In the genomic region with DNA sequence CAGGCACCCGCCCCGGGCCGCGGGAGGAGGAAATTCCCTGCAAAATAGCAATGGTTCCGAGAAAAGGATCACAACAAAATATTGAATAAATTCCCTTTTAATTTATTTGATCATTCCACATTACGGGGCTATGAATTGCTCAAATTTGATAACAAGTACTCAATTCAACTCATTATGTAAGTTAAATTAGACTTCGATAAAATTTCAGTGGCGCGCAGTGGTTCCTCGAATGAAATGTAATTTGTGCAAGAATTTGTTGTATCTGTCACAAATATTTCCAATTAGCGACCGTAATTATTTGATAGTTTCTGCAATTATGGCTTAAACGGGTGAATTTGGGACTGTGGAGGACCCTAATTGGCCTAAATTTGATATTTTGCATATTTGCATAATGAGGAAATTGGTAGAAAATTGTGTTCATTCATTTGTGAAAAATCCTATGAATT, we compare ENCODE assay signal across 1 cellular context.
TF ChIP-seq lines count a peak whose summit lies in the region.

No MANE protein-coding gene starts in this region.

TF ChIP-seq in GM12878, 131 proteins besides CTCF, POLR2A, EP300 and RAD21 (continued from another document):
- TF ChIP-seq, protein P1, sequence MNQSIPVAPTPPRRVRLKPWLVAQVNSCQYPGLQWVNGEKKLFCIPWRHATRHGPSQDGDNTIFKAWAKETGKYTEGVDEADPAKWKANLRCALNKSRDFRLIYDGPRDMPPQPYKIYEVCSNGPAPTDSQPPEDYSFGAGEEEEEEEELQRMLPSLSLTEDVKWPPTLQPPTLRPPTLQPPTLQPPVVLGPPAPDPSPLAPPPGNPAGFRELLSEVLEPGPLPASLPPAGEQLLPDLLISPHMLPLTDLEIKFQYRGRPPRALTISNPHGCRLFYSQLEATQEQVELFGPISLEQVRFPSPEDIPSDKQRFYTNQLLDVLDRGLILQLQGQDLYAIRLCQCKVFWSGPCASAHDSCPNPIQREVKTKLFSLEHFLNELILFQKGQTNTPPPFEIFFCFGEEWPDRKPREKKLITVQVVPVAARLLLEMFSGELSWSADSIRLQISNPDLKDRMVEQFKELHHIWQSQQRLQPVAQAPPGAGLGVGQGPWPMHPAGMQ (IDR thresholded peaks at IDR 0.05; ENCODE audit: borderline replicate concordance) = no peak
- TF ChIP-seq BHLHE40 (IDR thresholded peaks at IDR 0.05; ENCODE audit: borderline replicate concordance in 1 of 2, low read depth in 2 of 2, low read length in 1 of 2) = no peak
